In genomic region chr10:33186150-33186549, GRCh38 we compare ENCODE assay signal across 25 cellular contexts.
DNase-seq lines count a peak whose midpoint lies in the region; ATAC-seq, FAIRE-seq and TF ChIP-seq lines count a peak whose summit lies in the region.
"Had no signal": no experiment of that assay in that cellular context is flagged by ENCODE, and none has a peak within 500 bp of the region (broad histone marks: within the 10 kb centered on the region; RNA-seq: fewer than 3 reads in every experiment).

No MANE protein-coding gene starts in this region.

- H3K14ac ChIP-seq in H1 (ENCODE audit: insufficient read length): no peak overlapping the region

- CTCF ChIA-PET in H1 (lab: Charles Lee; ENCODE audit: partially characterized antibody): interaction anchor here (0.6 to 1.8 kb wide), 2 partner anchors 70 to 130 kb away, joined by 3 to 4 read pairs; no protein-coding TSS in a partner anchor
- CTCF ChIA-PET in activated CD8-positive, alpha-beta memory T cell treated with anti-CD3 and anti-CD28 coated beads, Interleukin-2, amount 10 ng/mL, durations not matched to agents 7 days and 5 days (lab: Charles Lee): no interaction called here

- no peak overlapping the region for H3K56ac ChIP-seq in H1 (replicated peaks; ENCODE audit: insufficient read length, low read depth, low read length)

- no peaks in the 10 kb centered on the region for H4K20me1 ChIP-seq in H1 (replicated peaks in 1 of 2; ENCODE audit: control insufficient read depth in 1 of 2, insufficient read depth in 2 of 2, low read length in 2 of 2)

- no peak overlapping the region for H2AK5ac ChIP-seq in H1 (ENCODE audit: low read depth, low read length)

- no peak overlapping the region for H3K4ac ChIP-seq in H1 (replicated peaks; ENCODE audit: insufficient read length, low read depth, low read length)

- intact Hi-C loops in heart left ventricle (cut with DNase I) (no loop called here), Right ventricle myocardium superior (cut with DNase I) (no loop called here)

- DNase-seq in heart left ventricle (no peak), Right ventricle myocardium superior (no peak), H1 (ENCODE audit: low read depth in 1 of 2, low spot score in 2 of 2) (no peak), nephron progenitor cell (no peak), osteocyte (ENCODE audit: extremely low spot score, unreplicated experiment) (peak; percentile 67), inferior parietal cortex (ENCODE audit: extremely low spot score) (no peak)
- DNase-seq in activated CD8-positive, alpha-beta memory T cell treated with anti-CD3 and anti-CD28 coated beads, Interleukin-2, amount 10 ng/mL, durations not matched to agents 7 days and 5 days: no peak
- DNase-seq: ACHN; AML-193; BE2C; CD4-positive, alpha-beta T cell; CD8-positive, alpha-beta memory T cell; DMS 273 treated with DMSO at 0.1 percent for 48 hours; DND-41; GOT3; H7; HCEC 1CT had no signal

- H2AFZ ChIP-seq in H1 (ENCODE audit: low read length): no peak overlapping the region

- H3K27ac ChIP-seq in heart left ventricle (peak overlapping the region in 1 of 12 donors; percentile 9), H1 (ENCODE audit: low read depth, low read length) (no peak overlapping the region)
- H3K27ac ChIP-seq: 22Rv1; BLaER1 treated with 17β-estradiol and CSF1 and Interleukin-3, amounts not matched to agents 10 nM and 100 nM had no signal

- TF ChIP-seq EP300 in H1 (IDR thresholded peaks at IDR 0.05; ENCODE audit: borderline replicate concordance in 1 of 2, low read depth in 2 of 2, low read length in 2 of 2): no peak

- no peak overlapping the region for H3K4me3 ChIP-seq in heart left ventricle
- H3K4me3 ChIP-seq in H1 (ENCODE audit: extremely low read depth in 1 of 4, insufficient read depth in 2 of 4, low read depth in 3 of 4, low read length in 4 of 4): no peak overlapping the region
- H3K4me3 ChIP-seq: BLaER1 treated with 17β-estradiol and CSF1 and Interleukin-3, amounts not matched to agents 10 nM and 100 nM had no signal

- H2BK5ac ChIP-seq in H1 (ENCODE audit: low read depth, low read length): no peak overlapping the region

- TF ChIP-seq CTCF in heart left ventricle (IDR thresholded peaks at IDR 0.05) (no peak), H1 (IDR thresholded peaks at IDR 0.05; ENCODE audit: control extremely low read depth in 1 of 3, insufficient read depth in 1 of 3, low read depth in 1 of 3, low read length in 3 of 3) (no peak), nephron progenitor cell (IDR thresholded peaks at IDR 0.05) (no peak), osteocyte (IDR thresholded peaks at IDR 0.05) (no peak)

- peak overlapping the region; percentile 32 for H4K91ac ChIP-seq in H1 (replicated peaks; ENCODE audit: insufficient read length, low read length)

- POLR2A ChIA-PET in H1 (lab: Charles Lee; ENCODE audit: partially characterized antibody): no interaction called here

- no peaks in the 10 kb centered on the region for H3K79me1 ChIP-seq in H1 (ENCODE audit: low read depth, low read length)

- H3K27me3 Mint-ChIP-seq in nephron progenitor cell (ENCODE audit: low read depth, poor library complexity) (no peaks in the 10 kb centered on the region), osteocyte (ENCODE audit: unreplicated experiment) (no peaks in the 10 kb centered on the region)
- peaks cover 5% of the 10 kb centered on the region for H3K27me3 Mint-ChIP-seq in activated CD8-positive, alpha-beta memory T cell treated with anti-CD3 and anti-CD28 coated beads, Interleukin-2, amount 10 ng/mL, durations not matched to agents 7 days and 5 days

- H2BK120ac ChIP-seq in H1 (replicated peaks; ENCODE audit: low read depth, low read length): peak overlapping the region; percentile 38

- H3K9me3 Mint-ChIP-seq in nephron progenitor cell (no peaks in the 10 kb centered on the region), osteocyte (ENCODE audit: unreplicated experiment) (no peaks in the 10 kb centered on the region)
- no peaks in the 10 kb centered on the region for H3K9me3 Mint-ChIP-seq in activated CD8-positive, alpha-beta memory T cell treated with anti-CD3 and anti-CD28 coated beads, Interleukin-2, amount 10 ng/mL, durations not matched to agents 7 days and 5 days (ENCODE audit: low read depth)
- H3K9me3 Mint-ChIP-seq: CD14-positive monocyte; CD4-positive, alpha-beta T cell; CD8-positive, alpha-beta memory T cell had no signal

- H3K9ac ChIP-seq in H1 (replicated peaks in 1 of 4; ENCODE audit: extremely low read depth in 1 of 4, low read depth in 3 of 4, low read length in 3 of 4): no peak overlapping the region
- H3K9ac ChIP-seq: BLaER1 treated with 17β-estradiol and CSF1 and Interleukin-3, amounts not matched to agents 10 nM and 100 nM had no signal

- no peak overlapping the region for H4K8ac ChIP-seq in H1 (ENCODE audit: extremely low read depth, insufficient read depth, low read length)

- no peak for FAIRE-seq in H1 (lab: Jason Lieb, UNC)
- FAIRE-seq: A204.1, D721Med, G401.6, GM12892 had no signal

- peak overlapping the region; percentile 65; the same call in 1 of the 2 replicates for H2BK12ac ChIP-seq in H1 (ENCODE audit: low read depth, low read length)

- H3K23me2 ChIP-seq in H1 (ENCODE audit: low read depth, low read length): no peaks in the 10 kb centered on the region; the same call in 1 of the 2 replicates

- WGBS in heart left ventricle, 4 donors: 74 to 86% (median 82%) methylated on average over 7 of the region's 7 CpGs
- WGBS in H1 (ENCODE audit: extremely low coverage in 1 of 2, insufficient coverage in 1 of 2, insufficient read length in 1 of 2, insufficient replicate concordance in 2 of 2, low coverage in 1 of 2, low lambda C conversion rate in 2 of 2, missing lambda C conversion rate in 1 of 2), 2 experiments: 88% methylated on average over 7 of the region's 7 CpGs; no CpG with 5 or more reads in 1 of the 2 experiments

- H3K4me1 Mint-ChIP-seq in nephron progenitor cell (peaks cover 34% of the 10 kb centered on the region), osteocyte (ENCODE audit: unreplicated experiment) (no peaks in the 10 kb centered on the region)
- no peaks in the 10 kb centered on the region for H3K4me1 Mint-ChIP-seq in activated CD8-positive, alpha-beta memory T cell treated with anti-CD3 and anti-CD28 coated beads, Interleukin-2, amount 10 ng/mL, durations not matched to agents 7 days and 5 days
- H3K4me1 Mint-ChIP-seq: CD14-positive monocyte; CD8-positive, alpha-beta memory T cell had no signal

- H3K36me3 Mint-ChIP-seq in nephron progenitor cell (ENCODE audit: low read depth) (peaks cover 89% of the 10 kb centered on the region), osteocyte (ENCODE audit: unreplicated experiment) (peaks cover 64% of the 10 kb centered on the region)
- H3K36me3 Mint-ChIP-seq in activated CD8-positive, alpha-beta memory T cell treated with anti-CD3 and anti-CD28 coated beads, Interleukin-2, amount 10 ng/mL, durations not matched to agents 7 days and 5 days: no peaks in the 10 kb centered on the region
- H3K36me3 Mint-ChIP-seq: CD14-positive monocyte; CD8-positive, alpha-beta memory T cell had no signal

- no peak overlapping the region for H2BK15ac ChIP-seq in H1 (ENCODE audit: low read length)

- H2BK20ac ChIP-seq in H1 (ENCODE audit: low read length): no peak overlapping the region

- H3K18ac ChIP-seq in H1 (ENCODE audit: extremely low read depth, low read length): no peak overlapping the region

- no peak overlapping the region for H3K4me3 Mint-ChIP-seq in nephron progenitor cell
- H3K4me3 Mint-ChIP-seq in osteocyte (ENCODE audit: unreplicated experiment): no peak overlapping the region
- H3K4me3 Mint-ChIP-seq in activated CD8-positive, alpha-beta memory T cell treated with anti-CD3 and anti-CD28 coated beads, Interleukin-2, amount 10 ng/mL, durations not matched to agents 7 days and 5 days: no peak overlapping the region
- H3K4me3 Mint-ChIP-seq: CD14-positive monocyte; CD4-positive, alpha-beta T cell; CD8-positive, alpha-beta memory T cell had no signal

- no peak for TF ChIP-seq RAD21 in H1 (IDR thresholded peaks at IDR 0.05 in 1 of 2, conservative IDR thresholded peaks at IDR 0.05 in 1 of 2; ENCODE audit: low read depth in 2 of 2, low read length in 2 of 2)

- ATAC-seq in heart left ventricle (peak in 3 of 4 donors; percentile 12 to 37 (median 19)), Right ventricle myocardium superior (ENCODE audit: poor library complexity) (no peak), HG02678 (IDR thresholded peaks at IDR 0.05; ENCODE audit: unreplicated experiment) (no peak)
- no peak for ATAC-seq in activated CD8-positive, alpha-beta memory T cell treated with anti-CD3 and anti-CD28 coated beads, Interleukin-2, amount 10 ng/mL, durations not matched to agents 7 days and 5 days

- H4K5ac ChIP-seq in H1 (ENCODE audit: insufficient read length, low read depth, low read length): no peak overlapping the region

- H3K9me3 ChIP-seq in heart left ventricle (no peaks in the 10 kb centered on the region), H1 (ENCODE audit: insufficient read depth in 2 of 2, low read depth in 1 of 2, low read length in 1 of 2) (no peaks in the 10 kb centered on the region)
- H3K9me3 ChIP-seq: BE2C; BLaER1 treated with 17β-estradiol and CSF1 and Interleukin-3, amounts not matched to agents 10 nM and 100 nM had no signal

- peaks cover 0 to 100% (median 95%) of the 10 kb centered on the region in 9 donors for H3K36me3 ChIP-seq in heart left ventricle
- no peaks in the 10 kb centered on the region; a peak in 1 of 8 replicates for H3K36me3 ChIP-seq in H1 (ENCODE audit: control insufficient read depth in 2 of 4, insufficient read depth in 4 of 4, low read length in 3 of 4)

- no peaks in the 10 kb centered on the region for H3K79me2 ChIP-seq in H1 (ENCODE audit: control insufficient read depth in 1 of 2, insufficient read depth in 2 of 2, low read length in 2 of 2)

- H3K4me2 ChIP-seq in H1 (ENCODE audit: insufficient read depth in 1 of 2, low read depth in 2 of 2, low read length in 2 of 2): no peak overlapping the region
- H3K4me2 ChIP-seq: BLaER1 treated with 17β-estradiol and CSF1 and Interleukin-3, amounts not matched to agents 10 nM and 100 nM had no signal

- H3K27me3 ChIP-seq in heart left ventricle (no peaks in the 10 kb centered on the region), H1 (replicated peaks in 1 of 4; ENCODE audit: control insufficient read depth in 3 of 4, extremely low read depth in 1 of 4, insufficient read depth in 3 of 4, low read length in 3 of 4) (no peaks in the 10 kb centered on the region; a peak in 1 of 7 replicates)
- H3K27me3 ChIP-seq: BE2C; BLaER1 treated with 17β-estradiol and CSF1 and Interleukin-3, amounts not matched to agents 10 nM and 100 nM had no signal

- peak overlapping the region; percentile 13 for H3K27ac Mint-ChIP-seq in nephron progenitor cell
- no peak overlapping the region for H3K27ac Mint-ChIP-seq in osteocyte (ENCODE audit: unreplicated experiment)
- no peak overlapping the region for H3K27ac Mint-ChIP-seq in activated CD8-positive, alpha-beta memory T cell treated with anti-CD3 and anti-CD28 coated beads, Interleukin-2, amount 10 ng/mL, durations not matched to agents 7 days and 5 days
- H3K27ac Mint-ChIP-seq: CD14-positive monocyte; CD4-positive, alpha-beta T cell; CD8-positive, alpha-beta memory T cell had no signal

- peaks cover 0 to 3% (median 0%) of the 10 kb centered on the region in 12 donors for H3K4me1 ChIP-seq in heart left ventricle
- H3K4me1 ChIP-seq in H1 (replicated peaks in 1 of 4; ENCODE audit: control insufficient read depth in 3 of 4, insufficient read depth in 4 of 4, low read length in 3 of 4): peaks cover 1 to 6% (median 4%) of the 10 kb centered on the region in 4 experiments; a peak in 6 of 7 replicates
- H3K4me1 ChIP-seq: BE2C had no signal

- no peak for TF ChIP-seq POLR2A in heart left ventricle (IDR thresholded peaks at IDR 0.05)
- no peak for TF ChIP-seq POLR2A in H1 (IDR thresholded peaks at IDR 0.05; ENCODE audit: control extremely low read depth in 1 of 2, low read depth in 2 of 2, low read length in 2 of 2)

- H3K23ac ChIP-seq in H1 (ENCODE audit: insufficient read length): no peak overlapping the region

Comparison
In these comparisons a context has a peak if more than half of its experiments do, and no peak if none do; other contexts are left out.
1. ATAC-seq: peak in heart left ventricle (3 of 4); none in Right ventricle myocardium superior (single experiment), HG02678 (single experiment) and activated CD8-positive, alpha-beta memory T cell treated with anti-CD3 and anti-CD28 coated beads, Interleukin-2, amount 10 ng/mL, durations not matched to agents 7 days and 5 days (single experiment).